In the genomic region with DNA sequence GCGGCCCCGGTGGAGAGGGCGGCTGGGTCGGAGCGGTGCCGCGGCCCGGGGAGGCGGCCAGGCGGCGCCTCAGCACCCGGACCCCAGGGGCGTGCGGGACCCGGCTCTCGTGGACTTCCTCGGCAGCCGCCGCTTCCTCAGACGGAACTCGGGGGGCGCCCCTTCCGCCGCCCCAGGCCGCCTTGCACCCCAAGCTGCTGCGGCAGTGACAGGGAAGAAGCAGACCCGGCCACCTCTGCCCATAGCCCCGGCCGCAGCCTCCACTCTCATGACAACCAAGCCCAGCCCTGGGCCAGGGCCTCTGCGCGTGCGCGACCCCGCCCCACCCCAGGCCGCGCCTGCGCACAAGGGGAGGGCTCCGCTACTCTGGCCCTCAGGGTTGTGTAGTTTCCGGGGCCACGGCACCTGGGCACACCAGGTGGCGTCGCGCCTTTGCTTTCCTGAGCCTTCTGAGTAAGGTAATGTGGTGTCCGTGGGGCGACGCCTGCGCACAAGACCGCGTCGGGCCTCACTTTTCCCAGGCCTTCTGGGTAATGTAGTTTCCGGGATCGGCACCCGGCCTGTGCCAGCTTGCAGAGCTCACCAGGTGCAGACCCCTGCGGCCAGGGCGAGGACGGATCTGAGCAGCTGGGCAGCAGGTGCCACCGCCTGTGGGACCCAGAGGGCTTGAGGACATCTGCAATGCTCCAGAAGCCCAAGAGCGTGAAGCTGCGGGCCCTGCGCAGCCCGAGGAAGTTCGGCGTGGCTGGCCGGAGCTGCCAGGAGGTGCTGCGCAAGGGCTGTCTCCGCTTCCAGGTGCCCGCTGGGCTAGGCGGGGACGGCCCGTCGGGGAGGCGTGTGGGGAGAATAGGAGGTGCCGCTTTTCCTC, we compare ENCODE assay signal across 8 cellular contexts. TPM values are rescaled to one million over a fixed set of nuclear protein-coding genes. Genes with fewer than 3 reads are reported as not detected.
DNase-seq lines count a peak whose midpoint lies in the region; ATAC-seq, FAIRE-seq and TF ChIP-seq lines count a peak whose summit lies in the region.

A gene (minus strand): TSS at position 289 of the 868 bp plus-strand sequence. CDS start 4,804 bp downstream, outside the sequence.
A gene with protein sequence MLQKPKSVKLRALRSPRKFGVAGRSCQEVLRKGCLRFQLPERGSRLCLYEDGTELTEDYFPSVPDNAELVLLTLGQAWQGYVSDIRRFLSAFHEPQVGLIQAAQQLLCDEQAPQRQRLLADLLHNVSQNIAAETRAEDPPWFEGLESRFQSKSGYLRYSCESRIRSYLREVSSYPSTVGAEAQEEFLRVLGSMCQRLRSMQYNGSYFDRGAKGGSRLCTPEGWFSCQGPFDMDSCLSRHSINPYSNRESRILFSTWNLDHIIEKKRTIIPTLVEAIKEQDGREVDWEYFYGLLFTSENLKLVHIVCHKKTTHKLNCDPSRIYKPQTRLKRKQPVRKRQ (plus strand): TSS at position 554 of the 868 bp plus-strand sequence. CDS start 128 bp downstream, at position 682.

- no peaks in the 10 kb centered on the region for H3K9me3 ChIP-seq in prostate gland

- peak; percentile 17 for FAIRE-seq in urothelium cell line (lab: Jason Lieb, UNC)

- ATAC-seq in HG02798 (IDR thresholded peaks at IDR 0.05; ENCODE audit: poor library complexity, unreplicated experiment) (peak; percentile 97), left ventricle myocardium superior (peak; percentile 97)

- TF ChIP-seq CTCF in GM12875 (IDR thresholded peaks at IDR 0.05; ENCODE audit: borderline replicate concordance, insufficient read depth, low read depth, low read length) (peak; percentile 48; the same call in 1 of the 2 replicates), prostate gland (IDR thresholded peaks at IDR 0.05) (peak in 3 of 4 experiments; percentile 47 to 75 (median 71))

- 0% methylated on average over 27 of the region's 73 CpGs for WGBS in prostate gland

- no peaks in the 10 kb centered on the region for H3K4me1 ChIP-seq in prostate gland (replicated peaks)

- peak within 1 kb of the TSS; percentile 64 to 73 for H3K27ac ChIP-seq in prostate gland

- H3K36me3 ChIP-seq in prostate gland: no peaks in the 10 kb centered on the region

- TF ChIP-seq POLR2A in prostate gland (IDR thresholded peaks at IDR 0.05): peak; percentile 70

- H3K4me3 ChIP-seq in GM12875 (ENCODE audit: low read depth, low read length) (peak within 1 kb of the TSS; percentile 71), prostate gland (peak within 1 kb of the TSS; percentile 77 to 96)

- no peaks in the 10 kb centered on the region for H3K27me3 ChIP-seq in prostate gland (replicated peaks; ENCODE audit: insufficient read depth)

- intact Hi-C loops in T-helper 1 cell treated with Interleukin-12 subunit alpha and Interleukin-12 subunit beta and Interleukin-4 antibody, amounts not matched to agents 30 ng/mL and 1 ng/mL, for 36 hours (cut with micrococcal nuclease): loop anchor here (1.0 to 10.0 kb wide), 10 partner anchors 34 to 1552 kb away; a partner anchor contains a TSS
- intact Hi-C loops in left ventricle myocardium superior (cut with micrococcal nuclease) (no loop called here), prostate gland (cut with DNase I) (loop anchor here (2.0 kb wide), 1 partner anchor 44 kb away; a partner anchor contains a TSS)

- DNase-seq in NCI-H1436 treated with DMSO at 0.1 percent for 48 hours (lab: John Stamatoyannopoulos, UW) (peak; percentile 88), amygdala (lab: John Stamatoyannopoulos, UW) (peak; percentile 58 to 98 (median 78)), left ventricle myocardium superior (peak; percentile 94), prostate gland (ENCODE audit: low spot score) (peak; percentile 98), urothelium cell line (ENCODE audit: low spot score) (peak; percentile 97)

RNA-seq across cellular contexts. Expression of the first gene that starts in this region (rescaled TPM):
- total RNA-seq in T-helper 1 cell treated with Interleukin-12 subunit alpha and Interleukin-12 subunit beta and Interleukin-4 antibody, amounts not matched to agents 30 ng/mL and 1 ng/mL, for 36 hours: 53.0 and 65.0 TPM in 2 replicates
- total RNA-seq in left ventricle myocardium superior (35.2 TPM), prostate gland (10 to 100 TPM; 20.9 to 28.5 TPM)

RNA-seq across cellular contexts. Expression of the second gene that starts in this region (rescaled TPM):
- 13.7 and 14.6 TPM in 2 replicates for total RNA-seq in T-helper 1 cell treated with Interleukin-12 subunit alpha and Interleukin-12 subunit beta and Interleukin-4 antibody, amounts not matched to agents 30 ng/mL and 1 ng/mL, for 36 hours
- total RNA-seq in left ventricle myocardium superior: 3.7 TPM
- total RNA-seq in prostate gland: 10 to 100 TPM in 1 of 2 donors, 1 to 10 TPM in 1; 5.3 to 20.5 TPM

Comparison
In these comparisons a context has a peak if more than half of its experiments do, and no peak if none do; other contexts are left out.
1. Peak in every context shown above with its lines: DNase-seq, ATAC-seq, H3K4me3 ChIP-seq and H3K27ac ChIP-seq.